Comparison of ENCODE assay signal across 9 cellular contexts in the genomic region with DNA sequence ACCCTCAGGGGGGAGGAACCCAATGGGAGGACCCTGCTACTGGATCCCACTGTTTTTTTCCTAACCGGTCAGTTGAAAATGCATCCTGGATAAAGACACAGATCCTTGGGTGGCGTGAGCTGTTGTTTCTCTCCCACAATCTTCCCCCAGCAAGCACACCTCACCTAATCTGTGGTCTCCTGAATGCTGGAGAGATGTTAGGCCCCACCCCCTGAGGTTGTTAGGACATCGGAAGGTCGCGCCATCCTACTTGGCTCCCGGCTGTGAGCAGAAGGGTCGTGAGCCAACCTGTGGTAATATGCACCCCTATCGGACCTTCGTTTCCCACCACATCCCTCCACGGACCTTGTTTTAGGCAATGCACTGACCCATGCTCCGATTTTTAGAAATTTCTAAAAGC.
DNase-seq lines count a peak whose midpoint lies in the region; ATAC-seq and TF ChIP-seq lines count a peak whose summit lies in the region.
"Had no signal": no experiment of that assay in that cellular context is flagged by ENCODE, and none has a peak within 500 bp of the region (broad histone marks: within the 10 kb centered on the region; RNA-seq: fewer than 3 reads in every experiment).

No MANE protein-coding gene starts in this region.

- intact Hi-C loops in Right ventricle myocardium inferior (cut with DNase I): loop anchor here (1.0 to 5.0 kb wide), 3 partner anchors 30 to 52 kb away; no protein-coding TSS in a partner anchor
- intact Hi-C loops in cardiac septum (cut with DNase I): loop anchor here (2.0 kb wide), 1 partner anchor 26 kb away; no protein-coding TSS in a partner anchor
- intact Hi-C loops in dorsolateral prefrontal cortex (cut with DNase I): no loop called here
- intact Hi-C loops in vagina (cut with DNase I): no loop called here

- H3K4me1 ChIP-seq in mucosa of stomach (ENCODE audit: control insufficient read depth, insufficient read depth, low read length) (peaks cover 36% of the 10 kb centered on the region), vagina (peaks cover 80% of the 10 kb centered on the region)

- TF ChIP-seq CTCF in dorsolateral prefrontal cortex (IDR thresholded peaks at IDR 0.05 in 54 of 56, conservative IDR thresholded peaks at IDR 0.05 in 2 of 56; ENCODE audit: low read depth in 1 of 56, partially characterized antibody in 56 of 56): no peak
- TF ChIP-seq CTCF in vagina (IDR thresholded peaks at IDR 0.05): no peak

- ATAC-seq in Right ventricle myocardium inferior (peak; percentile 26), HG02973 (IDR thresholded peaks at IDR 0.05; ENCODE audit: unreplicated experiment) (no peak)

- peak overlapping the region; percentile 60 to 94 (median 84) for H3K4me3 ChIP-seq in dorsolateral prefrontal cortex
- H3K4me3 ChIP-seq in mucosa of stomach (ENCODE audit: low read length): peak overlapping the region; percentile 61
- peak overlapping the region; percentile 60 to 73 for H3K4me3 ChIP-seq in vagina

- no peaks in the 10 kb centered on the region for H3K36me3 ChIP-seq in mucosa of stomach (ENCODE audit: control insufficient read depth, insufficient read depth, low read length)
- H3K36me3 ChIP-seq in vagina: no peaks in the 10 kb centered on the region

- H3K9me3 ChIP-seq in mucosa of stomach (ENCODE audit: control insufficient read depth, low read length) (no peaks in the 10 kb centered on the region), vagina (no peaks in the 10 kb centered on the region)

- DNase-seq in Right ventricle myocardium inferior (ENCODE audit: missing footprints): no peak
- DNase-seq in cardiac septum (ENCODE audit: low spot score): no peak
- no peak for DNase-seq in dorsolateral prefrontal cortex
- no peak for DNase-seq in vagina (ENCODE audit: extremely low spot score in 2 of 2)
- no peak for DNase-seq in AG20443 (ENCODE audit: low spot score)
- no peak for DNase-seq in NCI-H82 (lab: John Stamatoyannopoulos, UW)
- DNase-seq: DND-41 had no signal

- no peak for TF ChIP-seq POLR2A in vagina (IDR thresholded peaks at IDR 0.05)

- peak overlapping the region; percentile 85 for H3K9ac ChIP-seq in mucosa of stomach (ENCODE audit: low read length)

- H3K27me3 ChIP-seq in dorsolateral prefrontal cortex (no peaks in the 10 kb centered on the region), mucosa of stomach (ENCODE audit: control insufficient read depth, insufficient read depth, low read length) (no peaks in the 10 kb centered on the region), vagina (no peaks in the 10 kb centered on the region)

- H3K27ac ChIP-seq in dorsolateral prefrontal cortex: peak overlapping the region in 58 of 59 donors; percentile 53 to 100 (median 93)
- peak overlapping the region; percentile 76 for H3K27ac ChIP-seq in vagina

Comparison
In these comparisons a context has a peak if more than half of its experiments do, and no peak if none do; other contexts are left out.
1. intact Hi-C loops: an anchor here in Right ventricle myocardium inferior (1.0 to 5.0 kb wide) and cardiac septum (2.0 kb wide); none called in dorsolateral prefrontal cortex and vagina.